Comparison of ENCODE assay signal across 23 cellular contexts in the genomic region with DNA sequence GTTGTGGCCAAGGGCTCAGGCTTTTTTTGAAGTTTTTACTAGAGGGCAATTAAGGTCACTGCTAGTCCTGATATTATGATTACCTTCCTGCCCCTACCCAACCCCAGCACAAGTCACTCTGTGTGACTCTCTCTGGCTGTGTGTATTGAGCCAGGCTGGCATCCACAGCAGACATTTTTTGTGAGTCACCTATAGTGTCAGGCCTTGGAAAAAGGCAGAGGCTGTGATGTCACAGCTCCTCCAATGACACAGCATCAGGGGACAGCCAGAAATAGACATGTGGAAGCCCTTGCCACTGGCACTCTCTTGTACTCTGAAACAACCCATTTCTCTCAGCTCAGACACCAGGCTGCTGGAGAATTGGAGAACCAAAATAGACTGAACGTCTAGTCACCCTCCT.
"Had no signal": no experiment of that assay in that cellular context is flagged by ENCODE, and none has a peak within 500 bp of the region (broad histone marks: within the 10 kb centered on the region; RNA-seq: fewer than 3 reads in every experiment).

No MANE protein-coding gene starts in this region.

- H3K4me3 Mint-ChIP-seq: activated B cell treated with CpG ODN at 0.5 μM for 24 hours; activated CD4-positive, alpha-beta T cell treated with anti-CD3 and anti-CD28 coated beads, Interleukin-2, amount 10 ng/mL, durations not matched to agents 24 days and 14 days; activated naive CD8-positive, alpha-beta T cell; brain; immature natural killer cell; naive B cell; neural progenitor cell; type B pancreatic cell had no signal

- H3K4me1 Mint-ChIP-seq: activated B cell treated with CpG ODN at 0.5 μM for 24 hours; activated CD4-positive, alpha-beta T cell treated with anti-CD3 and anti-CD28 coated beads, Interleukin-2, amount 10 ng/mL, durations not matched to agents 24 days and 14 days; immature natural killer cell; naive B cell had no signal

- H3K9me3 ChIP-seq: suprapubic skin had no signal

- H3K27ac ChIP-seq: neural progenitor cell, skin epidermis, suprapubic skin had no signal

- H3K27ac Mint-ChIP-seq: activated B cell treated with CpG ODN at 0.5 μM for 24 hours; activated CD4-positive, alpha-beta T cell treated with anti-CD3 and anti-CD28 coated beads, Interleukin-2, amount 10 ng/mL, durations not matched to agents 24 days and 14 days; activated naive CD8-positive, alpha-beta T cell; brain; immature natural killer cell; naive B cell; neural progenitor cell; type B pancreatic cell had no signal

- H3K27me3 ChIP-seq: suprapubic skin had no signal

- H3K36me3 Mint-ChIP-seq: activated naive CD8-positive, alpha-beta T cell; brain; immature natural killer cell; naive B cell; neural progenitor cell; type B pancreatic cell had no signal

- H3K36me3 ChIP-seq: neural progenitor cell, suprapubic skin had no signal

- DNase-seq: activated B cell treated with CpG ODN at 0.5 μM for 24 hours; activated CD4-positive, alpha-beta T cell treated with anti-CD3 and anti-CD28 coated beads, Interleukin-2, amount 10 ng/mL, durations not matched to agents 24 days and 14 days; activated CD8-positive, alpha-beta memory T cell treated with anti-CD3 and anti-CD28 coated beads for 24 hours; activated gamma-delta T cell treated with Interleukin-2 at 50 U/mL for 16 hours; amygdala; cortex of kidney; effector CD4-positive, alpha-beta T cell; foreskin fibroblast; glutamatergic neuron; immature natural killer cell; left colon; mammary epithelial cell; naive B cell; stimulated activated CD4-positive, alpha-beta T cell treated with anti-CD3 and anti-CD28 coated beads, Interleukin-15, amount 100 ng/mL, for 24 hours; stimulated activated CD4-positive, alpha-beta T cell treated with anti-CD3 and anti-CD28 coated beads, Interleukin-4, amount 100 ng/mL, for 1 hour; stimulated activated naive CD4-positive, alpha-beta T cell treated with Interleukin-2 at 50 U/mL for 16 hours; T-helper 2 cell had no signal

- H3K9me3 Mint-ChIP-seq: activated B cell treated with CpG ODN at 0.5 μM for 24 hours; activated CD4-positive, alpha-beta T cell treated with anti-CD3 and anti-CD28 coated beads, Interleukin-2, amount 10 ng/mL, durations not matched to agents 24 days and 14 days; brain; neural progenitor cell; type B pancreatic cell had no signal

- H3K27me3 Mint-ChIP-seq: activated B cell treated with CpG ODN at 0.5 μM for 24 hours; activated CD4-positive, alpha-beta T cell treated with anti-CD3 and anti-CD28 coated beads, Interleukin-2, amount 10 ng/mL, durations not matched to agents 24 days and 14 days had no signal

- H3K4me1 ChIP-seq: suprapubic skin had no signal

- ATAC-seq: left colon had no signal

- H3K4me3 ChIP-seq: neural progenitor cell, skin epidermis, suprapubic skin had no signal
